In the genomic region with DNA sequence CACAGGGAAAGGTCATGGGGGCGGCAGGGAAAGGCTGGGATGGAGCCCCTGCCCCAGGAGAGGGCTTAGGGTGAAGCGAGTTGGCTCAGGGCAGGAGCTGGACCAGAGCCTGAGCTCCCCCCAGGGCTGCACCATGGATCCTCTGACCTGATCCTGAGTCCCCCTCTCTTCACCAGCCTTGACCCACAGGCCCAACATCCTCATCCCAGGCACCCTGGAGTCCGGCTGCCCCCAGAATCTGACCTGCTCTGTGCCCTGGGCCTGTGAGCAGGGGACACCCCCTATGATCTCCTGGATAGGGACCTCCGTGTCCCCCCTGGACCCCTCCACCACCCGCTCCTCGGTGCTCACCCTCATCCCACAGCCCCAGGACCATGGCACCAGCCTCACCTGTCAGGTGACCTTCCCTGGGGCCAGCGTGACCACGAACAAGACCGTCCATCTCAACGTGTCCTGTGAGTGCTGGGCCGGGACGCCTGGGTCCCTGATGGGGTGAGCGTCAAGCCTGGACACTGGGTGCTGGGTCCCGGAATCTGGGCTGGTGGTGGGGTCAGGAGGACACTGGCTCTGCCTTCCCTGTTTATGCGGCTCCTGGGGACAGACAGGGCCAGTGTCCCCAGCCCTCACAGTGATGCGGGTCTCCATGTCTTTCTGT, we compare ENCODE assay signal across 18 cellular contexts. TPM values are rescaled to one million over a fixed set of nuclear protein-coding genes. Genes with fewer than 3 reads are reported as not detected.
A peak's percentile ranks its signal among the peaks of the same experiment; 100 is the strongest.
DNase-seq lines count a peak whose midpoint lies in the region; ATAC-seq and TF ChIP-seq lines count a peak whose summit lies in the region.
"Had no signal": no experiment of that assay in that cellular context is flagged by ENCODE, and none has a peak within 500 bp of the region (broad histone marks: within the 10 kb centered on the region; RNA-seq: fewer than 3 reads in every experiment).

No MANE protein-coding gene starts in this region.

- ATAC-seq in activated CD4-positive, CD25-positive, alpha-beta regulatory T cell treated with anti-CD3 and anti-CD28 coated beads, Interleukin-2, amount 50 U/mL, for 24 hours = no peak
- ATAC-seq in sciatic nerve = no peak
- ATAC-seq: Panc1 had no signal

- H3K27ac ChIP-seq in HL-60 (replicated peaks) (peak overlapping the region; percentile 65; the same call in 1 of the 2 replicates), layer of hippocampus (ENCODE audit: low read depth, low read length) (peak overlapping the region; percentile 27)
- H3K27ac ChIP-seq: 22Rv1, GM23248, hepatocyte had no signal

- H3K27me3 ChIP-seq in HL-60 (ENCODE audit: insufficient read depth, poor library complexity, severe bottlenecking) (no peaks in the 10 kb centered on the region), layer of hippocampus (ENCODE audit: control insufficient read depth, insufficient read depth, low read length) (no peaks in the 10 kb centered on the region)
- H3K27me3 ChIP-seq: hepatocyte, MG63 had no signal

- intact Hi-C loops in sciatic nerve (cut with DNase I) = no loop called here

- peak; percentile 28 for DNase-seq in activated CD4-positive, CD25-positive, alpha-beta regulatory T cell treated with anti-CD3 and anti-CD28 coated beads, Interleukin-2, amount 50 U/mL, for 72 hours
- DNase-seq in HL-60 (ENCODE audit: low read depth in 1 of 2, low spot score in 1 of 2) (no peak), sciatic nerve (ENCODE audit: low spot score) (peak; percentile 54), NCI-H187 (lab: John Stamatoyannopoulos, UW) (no peak), NCI-H2227 treated with DMSO at 0.1 percent for 48 hours (lab: John Stamatoyannopoulos, UW) (no peak), dermis blood vessel endothelial cell (no peak)
- DNase-seq: amniotic stem cell, esophagus squamous epithelium, GM23248, MG63, NCI-H2029, NCI-H748 treated with DMSO at 0.1 percent for 48 hours had no signal

- H3K4me3 ChIP-seq in HL-60 (replicated peaks; ENCODE audit: insufficient read depth, low read length) = peak overlapping the region; percentile 29
- H3K4me3 ChIP-seq: GM23248, hepatocyte, MG63 had no signal

- TF ChIP-seq CTCF in HL-60 (IDR thresholded peaks at IDR 0.05; ENCODE audit: insufficient read depth, low read length) = no peak

RNA-seq across cellular contexts. Expression of a gene that starts 0.8 kb away (rescaled TPM):
- 5.3 TPM for total RNA-seq in sciatic nerve
- total RNA-seq in dermis blood vessel endothelial cell = 0.19 TPM in 1 of 2 replicates, not detected in the other
- total RNA-seq: GM23248 had no signal

RNA-seq across cellular contexts. Expression of a gene that starts 16.6 kb away (rescaled TPM):
- 2.0 TPM for total RNA-seq in sciatic nerve
- not detected in 2 replicates for total RNA-seq in dermis blood vessel endothelial cell
- total RNA-seq: GM23248 had no signal

RNA-seq across cellular contexts. Expression of a gene that starts 17.3 kb away (rescaled TPM):
- total RNA-seq in sciatic nerve (6.1 TPM), dermis blood vessel endothelial cell (10.0 and 15.8 TPM in 2 replicates)

RNA-seq across cellular contexts. Expression of a gene that starts 42.9 kb away (rescaled TPM):
- total RNA-seq in sciatic nerve = 2.8 TPM
- total RNA-seq in dermis blood vessel endothelial cell = not detected in 2 replicates
- total RNA-seq: GM23248, left lobe of liver had no signal

Comparison
In these comparisons a context has a peak if more than half of its experiments do, and no peak if none do; other contexts are left out.
1. DNase-seq: peak in activated CD4-positive, CD25-positive, alpha-beta regulatory T cell treated with anti-CD3 and anti-CD28 coated beads, Interleukin-2, amount 50 U/mL, for 72 hours (single experiment) and sciatic nerve (single experiment); none in HL-60 (0 of 2), NCI-H187 (0 of 2), NCI-H2227 treated with DMSO at 0.1 percent for 48 hours (single experiment) and dermis blood vessel endothelial cell (single experiment).